ENCODE assay signal across 1 cellular context in genomic region chr17:67378444-67379250, GRCh38.
TF ChIP-seq lines count a peak whose summit lies in the region.

No MANE protein-coding gene starts in this region.

TF ChIP-seq in HepG2, 621 proteins besides CTCF, POLR2A, EP300 and RAD21 (continued from another document and continues in another):
- no peak for TF ChIP-seq ZNF646 (CRISPR knock-in tag; IDR thresholded peaks at IDR 0.05)
- TF ChIP-seq GRHL1 (CRISPR knock-in tag; conservative IDR thresholded peaks at IDR 0.05): no peak
- TF ChIP-seq EZH2 (conservative IDR thresholded peaks at IDR 0.05; ENCODE audit: low read depth, low read length): no peak
- no peak for TF ChIP-seq ZMYM2 (CRISPR knock-in tag; IDR thresholded peaks at IDR 0.05)
- peak; percentile 37 for TF ChIP-seq SMAD3 (CRISPR knock-in tag; IDR thresholded peaks at IDR 0.05)
- no peak for TF ChIP-seq RXRB (CRISPR knock-in tag; IDR thresholded peaks at IDR 0.05; ENCODE audit: borderline replicate concordance)
- no peak for TF ChIP-seq NCOA1 (CRISPR knock-in tag; IDR thresholded peaks at IDR 0.05)
- TF ChIP-seq ZNF138 (CRISPR knock-in tag; IDR thresholded peaks at IDR 0.05; ENCODE audit: low read depth): peak; percentile 87; the same call in 1 of the 2 replicates
- TF ChIP-seq ZNF615 (CRISPR knock-in tag; IDR thresholded peaks at IDR 0.05; ENCODE audit: borderline replicate concordance): no peak
- TF ChIP-seq ZNF704 (CRISPR knock-in tag; IDR thresholded peaks at IDR 0.05; ENCODE audit: borderline replicate concordance): 0 out of 2 replicates have a peak, but pooled peaks have one; percentile 65
- no peak for TF ChIP-seq SP1 (IDR thresholded peaks at IDR 0.05)
- TF ChIP-seq SP1 (CRISPR knock-in tag; IDR thresholded peaks at IDR 0.05): 0 out of 2 replicates have a peak, but pooled peaks have one; percentile 34
- TF ChIP-seq MED8 (CRISPR knock-in tag; IDR thresholded peaks at IDR 0.05; ENCODE audit: insufficient replicate concordance): peak; percentile 47
- TF ChIP-seq BCLAF1 (IDR thresholded peaks at IDR 0.05): no peak
- TF ChIP-seq ZNF225 (CRISPR knock-in tag; IDR thresholded peaks at IDR 0.05): 0 out of 2 replicates have a peak, but pooled peaks have one; percentile 35
- TF ChIP-seq ZNF790 (CRISPR knock-in tag; IDR thresholded peaks at IDR 0.05; ENCODE audit: borderline replicate concordance): 0 out of 2 replicates have a peak, but pooled peaks have one; percentile 49
- peak; percentile 88 for TF ChIP-seq MAX (IDR thresholded peaks at IDR 0.05)
- TF ChIP-seq JARID2 (CRISPR knock-in tag; IDR thresholded peaks at IDR 0.05; ENCODE audit: insufficient replicate concordance): no peak
- 0 out of 2 replicates have a peak, but pooled peaks have one; percentile 55 for TF ChIP-seq TBP (CRISPR knock-in tag; IDR thresholded peaks at IDR 0.05)
- TF ChIP-seq HNRNPK (IDR thresholded peaks at IDR 0.05; ENCODE audit: low read depth, low read length, poor library complexity, severe bottlenecking): no peak
- TF ChIP-seq KDM2A (CRISPR knock-in tag; IDR thresholded peaks at IDR 0.05; ENCODE audit: borderline replicate concordance, low read depth): peak; percentile 87
- TF ChIP-seq ZNF136 (CRISPR knock-in tag; IDR thresholded peaks at IDR 0.05; ENCODE audit: low read depth): no peak
- TF ChIP-seq ZNF34 (CRISPR knock-in tag; IDR thresholded peaks at IDR 0.05; ENCODE audit: borderline replicate concordance): 0 out of 2 replicates have a peak, but pooled peaks have one; percentile 12
- TF ChIP-seq POLR2G (IDR thresholded peaks at IDR 0.05; ENCODE audit: low read depth, low read length): peak; percentile 50
- peak; percentile 56; the same call in 1 of the 2 replicates for TF ChIP-seq RBFOX2 (IDR thresholded peaks at IDR 0.05; ENCODE audit: low read depth, low read length)
- no peak for TF ChIP-seq HMGA1 (CRISPR knock-in tag; conservative IDR thresholded peaks at IDR 0.05)
- TF ChIP-seq ZFP90 (CRISPR knock-in tag; IDR thresholded peaks at IDR 0.05; ENCODE audit: borderline replicate concordance): 0 out of 2 replicates have a peak, but pooled peaks have one; percentile 33
- no peak for TF ChIP-seq SNAI1 (CRISPR knock-in tag; IDR thresholded peaks at IDR 0.05; ENCODE audit: borderline replicate concordance)
- TF ChIP-seq ISX (CRISPR knock-in tag; conservative IDR thresholded peaks at IDR 0.05): 0 out of 2 replicates have a peak, but pooled peaks have one; percentile 59
- no peak for TF ChIP-seq MIER3 (CRISPR knock-in tag; IDR thresholded peaks at IDR 0.05; ENCODE audit: borderline replicate concordance)
- TF ChIP-seq ARHGAP35 (CRISPR knock-in tag; IDR thresholded peaks at IDR 0.05; ENCODE audit: borderline replicate concordance): no peak; the same call in 1 of the 2 replicates
- no peak for TF ChIP-seq SRSF9 (IDR thresholded peaks at IDR 0.05; ENCODE audit: borderline replicate concordance, insufficient read depth, low read depth, low read length, poor library complexity, severe bottlenecking)
- no peak for TF ChIP-seq MTA3 (CRISPR knock-in tag; IDR thresholded peaks at IDR 0.05)
- peak; percentile 53; the same call in 1 of the 2 replicates for TF ChIP-seq ELF3 (CRISPR knock-in tag; IDR thresholded peaks at IDR 0.05)
- no peak; the same call in 1 of the 2 replicates for TF ChIP-seq KDM1A (CRISPR knock-in tag; IDR thresholded peaks at IDR 0.05)
- TF ChIP-seq GPN1 (CRISPR knock-in tag; IDR thresholded peaks at IDR 0.05; ENCODE audit: borderline replicate concordance): no peak
- TF ChIP-seq POLR2AphosphoS2 (IDR thresholded peaks at IDR 0.05; ENCODE audit: low read depth, low read length): no peak
- TF ChIP-seq SP4 (CRISPR knock-in tag; IDR thresholded peaks at IDR 0.05): peak; percentile 3; the same call in 1 of the 2 replicates
- TF ChIP-seq SOX6 (IDR thresholded peaks at IDR 0.05): no peak
- TF ChIP-seq SOX6 (CRISPR knock-in tag; IDR thresholded peaks at IDR 0.05): peak; percentile 56; the same call in 1 of the 2 replicates
- peak; percentile 71; the same call in 1 of the 2 replicates for TF ChIP-seq ZNF446 (CRISPR knock-in tag; IDR thresholded peaks at IDR 0.05)
- no peak for TF ChIP-seq AHDC1 (CRISPR knock-in tag; IDR thresholded peaks at IDR 0.05; ENCODE audit: borderline replicate concordance)
- TF ChIP-seq NKX3-1 (CRISPR knock-in tag; IDR thresholded peaks at IDR 0.05): peak; percentile 42; the same call in 1 of the 2 replicates
- no peak for TF ChIP-seq CERS6 (CRISPR knock-in tag; IDR thresholded peaks at IDR 0.05)
- TF ChIP-seq ZMAT3 (CRISPR knock-in tag; conservative IDR thresholded peaks at IDR 0.05): no peak; the same call in 1 of the 2 replicates
